8 cellular contexts compared by ENCODE assay signal in genomic region chr17:2709173-2709661, GRCh38. TPM values are rescaled to one million over a fixed set of nuclear protein-coding genes. Genes with fewer than 3 reads are reported as not detected.
DNase-seq lines count a peak whose midpoint lies in the region; ATAC-seq and TF ChIP-seq lines count a peak whose summit lies in the region.

No MANE protein-coding gene starts in this region.

- POLR2A ChIA-PET in WTC11 (lab: Charles Lee): interaction anchor here (1.4 kb wide), 1 partner anchor 15 kb away, joined by 4 read pairs; no protein-coding TSS in a partner anchor

- peak overlapping the region; percentile 88 to 98 (median 97) for H3K4me2 ChIP-seq in BLaER1 treated with 17β-estradiol and CSF1 and Interleukin-3, amounts not matched to agents 10 nM and 100 nM

- peak overlapping the region; percentile 34 to 93 (median 82); a peak in 20 of 22 replicates for H3K27ac ChIP-seq in BLaER1 treated with 17β-estradiol and CSF1 and Interleukin-3, amounts not matched to agents 10 nM and 100 nM
- H3K27ac ChIP-seq in liver (ENCODE audit: low read depth in 1 of 2, low read length in 2 of 2): peak overlapping the region; percentile 75 to 91

- H3K4me1 Mint-ChIP-seq in WTC11: peaks cover 52% of the 10 kb centered on the region

- peaks cover 7% of the 10 kb centered on the region for H3K27me3 Mint-ChIP-seq in WTC11 (ENCODE audit: low read depth)

- no peaks in the 10 kb centered on the region for H3K9me3 Mint-ChIP-seq in WTC11

- peaks cover 51 to 75% (median 70%) of the 10 kb centered on the region in 10 experiments for H3K4me1 ChIP-seq in BLaER1 treated with 17β-estradiol and CSF1 and Interleukin-3, amounts not matched to agents 10 nM and 100 nM
- peaks cover 21 to 74% (median 61%) of the 10 kb centered on the region in 4 donors for H3K4me1 ChIP-seq in liver (ENCODE audit: control insufficient read depth in 4 of 4, insufficient read depth in 4 of 4, low read length in 3 of 4)

- H3K9me3 ChIP-seq in BLaER1 treated with 17β-estradiol and CSF1 and Interleukin-3, amounts not matched to agents 10 nM and 100 nM (replicated peaks in 1 of 11): no peaks in the 10 kb centered on the region
- H3K9me3 ChIP-seq in liver (ENCODE audit: control insufficient read depth in 4 of 4, low read length in 3 of 4): no peaks in the 10 kb centered on the region

- DNase-seq in WTC11 (ENCODE audit: low spot score): no peak

- no peaks in the 10 kb centered on the region for H3K27me3 ChIP-seq in BLaER1 treated with 17β-estradiol and CSF1 and Interleukin-3, amounts not matched to agents 10 nM and 100 nM
- no peaks in the 10 kb centered on the region for H3K27me3 ChIP-seq in liver (ENCODE audit: control insufficient read depth in 4 of 4, insufficient read depth in 4 of 4, low read length in 3 of 4)

- H3K9ac ChIP-seq in BLaER1 treated with 17β-estradiol and CSF1 and Interleukin-3, amounts not matched to agents 10 nM and 100 nM: peak overlapping the region; percentile 78 to 97 (median 93)
- peak overlapping the region; percentile 66 for H3K9ac ChIP-seq in liver (ENCODE audit: low read depth in 1 of 2, low read length in 2 of 2)

- H3K27ac Mint-ChIP-seq in WTC11: peak overlapping the region; percentile 23; the same call in 1 of the 2 replicates

- ATAC-seq in GM21381 (IDR thresholded peaks at IDR 0.05; ENCODE audit: unreplicated experiment) (peak; percentile 30), WTC11 (peak; percentile 4), GM21528 (IDR thresholded peaks at IDR 0.05; ENCODE audit: low FRiP score, unreplicated experiment) (no peak), HG03469 (IDR thresholded peaks at IDR 0.05; ENCODE audit: unreplicated experiment) (no peak), GM19455 (IDR thresholded peaks at IDR 0.05; ENCODE audit: unreplicated experiment) (no peak), HG03342 (IDR thresholded peaks at IDR 0.05; ENCODE audit: unreplicated experiment) (no peak)

- no peak for TF ChIP-seq CTCF in WTC11 (IDR thresholded peaks at IDR 0.05)
- TF ChIP-seq CTCF in liver (IDR thresholded peaks at IDR 0.05; ENCODE audit: low read depth, low read length, missing input control): no peak

- H3K4me3 Mint-ChIP-seq in WTC11: peak overlapping the region; percentile 22; the same call in 1 of the 2 replicates

- H3K36me3 Mint-ChIP-seq in WTC11: no peaks in the 10 kb centered on the region

- CTCF ChIA-PET in WTC11 (lab: Charles Lee): interaction anchor here (0.5 to 2.0 kb wide), 5 partner anchors 12 to 356 kb away, joined by 3 to 5 read pairs (median 4); partner anchors contain the start of gene CCDC92B

- WGBS in liver: 22% methylated on average over 10 of the region's 10 CpGs

- TF ChIP-seq RAD21 in liver (IDR thresholded peaks at IDR 0.05): no peak

- H3K36me3 ChIP-seq in BLaER1 treated with 17β-estradiol and CSF1 and Interleukin-3, amounts not matched to agents 10 nM and 100 nM: peaks cover 6 to 42% (median 34%) of the 10 kb centered on the region in 11 experiments
- H3K36me3 ChIP-seq in liver (ENCODE audit: control insufficient read depth in 4 of 4, insufficient read depth in 3 of 4, low read depth in 1 of 4, low read length in 3 of 4): no peaks in the 10 kb centered on the region

- H3K4me3 ChIP-seq in BLaER1 treated with 17β-estradiol and CSF1 and Interleukin-3, amounts not matched to agents 10 nM and 100 nM: peak overlapping the region; percentile 75 to 100 (median 94)
- H3K4me3 ChIP-seq in liver (ENCODE audit: low read depth in 1 of 3, low read length in 3 of 3): peak overlapping the region; percentile 78 to 98 (median 94)

- peaks cover 44 to 72% (median 69%) of the 10 kb centered on the region in 11 experiments; a peak in 21 of 22 replicates for H4K20me1 ChIP-seq in BLaER1 treated with 17β-estradiol and CSF1 and Interleukin-3, amounts not matched to agents 10 nM and 100 nM

TF ChIP-seq in WTC11, 78 proteins besides CTCF, POLR2A, EP300 and RAD21 (continues in another document):
- TF ChIP-seq ARID4B (CRISPR knock-in tag; IDR thresholded peaks at IDR 0.05; ENCODE audit: borderline replicate concordance) (no peak), FOXK1 (CRISPR knock-in tag; IDR thresholded peaks at IDR 0.05) (no peak)

TF ChIP-seq in liver, 16 proteins besides CTCF, POLR2A, EP300 and RAD21:
- peak in 1 of 2 donors; percentile 11 for TF ChIP-seq HNF4A (conservative IDR thresholded peaks at IDR 0.05)
- TF ChIP-seq EGR1 (IDR thresholded peaks at IDR 0.05; ENCODE audit: low read depth in 2 of 2): no peak

RNA-seq across cellular contexts. Expression of gene CLUH, which starts 2.3 kb away (rescaled TPM):
- total RNA-seq in WTC11 (2021) (79.8 to 105 TPM (median 83.1 TPM) in 3 replicates), liver (100 to 1,000 TPM in 1 of 2 donors, 10 to 100 TPM in 1; 73.0 to 224 TPM)
- 100 to 1,000 TPM in 1 of 2 donors, 10 to 100 TPM in 1; 40.2 to 130 TPM for polyA plus RNA-seq in liver

RNA-seq across cellular contexts. Expression of gene CCDC92B, which starts 40.2 kb away (rescaled TPM):
- total RNA-seq in WTC11 (2021): 14.4 to 15.2 TPM (median 14.6 TPM) in 3 replicates
- not detected for total RNA-seq in liver
- polyA plus RNA-seq in liver: not detected

Comparison
In these comparisons a context has a peak if more than half of its experiments do, and no peak if none do; other contexts are left out.
1. ATAC-seq: peak in GM21381 (single experiment) and WTC11 (single experiment); none in GM21528 (single experiment), HG03469 (single experiment), GM19455 (single experiment) and HG03342 (single experiment).
2. RNA of gene CCDC92B, which starts 40.2 kb away (total RNA-seq): 14.4 to 15.2 TPM in WTC11; not detected in liver; every median in the first group is over 10 times any median in the second.